12 cellular contexts compared by ENCODE assay signal in the genomic region with DNA sequence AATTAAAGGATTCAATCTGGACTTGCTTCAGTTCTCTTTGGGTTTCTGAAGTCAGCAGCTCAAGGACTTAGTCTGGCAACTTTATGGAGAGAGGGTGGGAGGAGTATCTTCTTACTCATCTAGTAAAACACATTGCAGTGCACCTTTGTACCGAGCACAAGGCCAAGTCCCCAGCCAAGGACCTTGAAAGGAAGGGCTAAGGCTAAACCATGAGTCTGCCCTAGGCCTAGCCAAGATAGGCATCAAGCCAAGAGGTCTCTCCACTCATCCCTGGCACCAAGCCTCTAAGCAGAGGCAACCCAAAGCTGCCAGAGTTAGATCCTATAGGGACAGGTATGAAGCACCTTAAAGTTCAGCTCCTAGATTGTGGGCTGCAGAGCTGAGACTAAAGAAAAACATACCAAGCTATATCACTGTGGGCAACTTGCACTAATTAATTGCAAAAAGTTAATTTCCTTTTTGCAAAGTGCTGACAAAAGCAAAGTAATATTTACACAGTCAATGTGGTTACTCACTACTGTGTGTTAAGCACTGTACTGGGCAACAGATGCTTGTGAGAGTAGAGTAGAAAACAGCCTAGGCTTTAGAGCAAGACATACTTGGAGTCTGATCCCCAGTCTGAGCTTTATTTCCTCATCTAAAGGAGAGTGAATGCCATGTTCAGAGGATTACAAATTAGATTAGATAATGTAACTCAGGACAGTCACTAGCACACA. TPM values are rescaled to one million over a fixed set of nuclear protein-coding genes. Genes with fewer than 3 reads are reported as not detected.
DNase-seq lines count a peak whose midpoint lies in the region; ATAC-seq, FAIRE-seq and TF ChIP-seq lines count a peak whose summit lies in the region.
"Had no signal": no experiment of that assay in that cellular context is flagged by ENCODE, and none has a peak within 500 bp of the region (broad histone marks: within the 10 kb centered on the region; RNA-seq: fewer than 3 reads in every experiment).

No MANE protein-coding gene starts in this region.

- peaks cover 3 to 4% of the 10 kb centered on the region in 2 donors for H3K4me1 ChIP-seq in kidney (ENCODE audit: control insufficient read depth in 1 of 2, insufficient read depth in 1 of 2, low read depth in 1 of 2, low read length in 2 of 2)
- no peaks in the 10 kb centered on the region for H3K4me1 ChIP-seq in aorta (ENCODE audit: control insufficient read depth in 1 of 2, insufficient read depth in 2 of 2, low read length in 2 of 2)

- H3K36me3 ChIP-seq in kidney (ENCODE audit: control insufficient read depth in 1 of 2, insufficient read depth in 2 of 2, low read length in 2 of 2) (peaks cover 5 to 11% of the 10 kb centered on the region in 2 donors), aorta (ENCODE audit: control insufficient read depth in 1 of 2, insufficient read depth in 2 of 2, low read length in 1 of 2) (peaks cover 0 to 2% of the 10 kb centered on the region in 2 donors)

- peaks cover 9 to 16% (median 11%) of the 10 kb centered on the region in 3 donors for H3K36me3 Mint-ChIP-seq in immature natural killer cell

- H3K9me3 ChIP-seq in kidney (ENCODE audit: control insufficient read depth in 1 of 2, low read length in 2 of 2) (no peaks in the 10 kb centered on the region), aorta (ENCODE audit: control insufficient read depth, low read length) (no peaks in the 10 kb centered on the region)
- H3K9me3 ChIP-seq: SJSA1, vagina had no signal

- intact Hi-C loops in left cardiac atrium (cut with DNase I) = no loop called here
- intact Hi-C loops in Right ventricle myocardium inferior (cut with DNase I) = no loop called here
- intact Hi-C loops in kidney (cut with DNase I) = no loop called here
- intact Hi-C loops in aorta (cut with DNase I) = no loop called here

- FAIRE-seq in kidney (lab: Jason Lieb, UNC) = no peak
- FAIRE-seq: GM12892 had no signal

- no peak overlapping the region for H3K4me3 Mint-ChIP-seq in immature natural killer cell
- no peak overlapping the region for H3K4me3 Mint-ChIP-seq in stimulated activated naive CD8-positive, alpha-beta T cell treated with anti-CD3 and anti-CD28 coated beads, Interleukin-15, amount 100 ng/mL, for 72 hours

- in situ Hi-C loops in G401 (cut with HindIII; ENCODE audit: low sequenced_read_pairs) = no loop called here

- H3K27ac Mint-ChIP-seq in immature natural killer cell = no peak overlapping the region
- H3K27ac Mint-ChIP-seq in stimulated activated naive CD8-positive, alpha-beta T cell treated with anti-CD3 and anti-CD28 coated beads, Interleukin-15, amount 100 ng/mL, for 72 hours = no peak overlapping the region

- no peak overlapping the region for H3K9ac ChIP-seq in kidney (ENCODE audit: low read length in 2 of 2)

- DNase-seq in left cardiac atrium (no peak), Right ventricle myocardium inferior (ENCODE audit: missing footprints) (no peak), kidney (no peak), aorta (no peak), immature natural killer cell (no peak), G401 (ENCODE audit: low spot score) (no peak)
- DNase-seq in stimulated activated naive CD8-positive, alpha-beta T cell treated with anti-CD3 and anti-CD28 coated beads, Interleukin-15, amount 100 ng/mL, for 72 hours = no peak
- DNase-seq: brain microvascular endothelial cell had no signal

- H3K27me3 ChIP-seq in aorta (ENCODE audit: control insufficient read depth in 1 of 2, insufficient read depth in 2 of 2, low read length in 1 of 2) = no peaks in the 10 kb centered on the region
- H3K27me3 ChIP-seq: brain microvascular endothelial cell, SJSA1, vagina had no signal

- H3K4me1 Mint-ChIP-seq in immature natural killer cell = peaks cover 0 to 6% of the 10 kb centered on the region in 2 donors
- H3K4me1 Mint-ChIP-seq in stimulated activated naive CD8-positive, alpha-beta T cell treated with anti-CD3 and anti-CD28 coated beads, Interleukin-15, amount 100 ng/mL, for 72 hours = peaks cover 20% of the 10 kb centered on the region

- H3K27me3 Mint-ChIP-seq in immature natural killer cell (ENCODE audit: low read depth in 3 of 3) = no peaks in the 10 kb centered on the region
- no peaks in the 10 kb centered on the region for H3K27me3 Mint-ChIP-seq in stimulated activated naive CD8-positive, alpha-beta T cell treated with anti-CD3 and anti-CD28 coated beads, Interleukin-15, amount 100 ng/mL, for 72 hours

- TF ChIP-seq CTCF in kidney (IDR thresholded peaks at IDR 0.05; ENCODE audit: borderline replicate concordance, extremely low read depth, insufficient read depth) = no peak

- ATAC-seq in left cardiac atrium = peak; percentile 43 to 56
- ATAC-seq in Right ventricle myocardium inferior = no peak
- peak; percentile 4; the same call in 2 of the 3 replicates for ATAC-seq in SK-N-SH treated with all-trans-retinoic acid at 6 μM for 48 hours
- peak; percentile 33 for ATAC-seq in aorta (ENCODE audit: low FRiP score)
- ATAC-seq in stimulated activated naive CD8-positive, alpha-beta T cell treated with anti-CD3 and anti-CD28 coated beads, Interleukin-15, amount 100 ng/mL, for 72 hours = no peak

- H3K27ac ChIP-seq in kidney (ENCODE audit: low read depth in 2 of 2, low read length in 2 of 2) (peak overlapping the region; percentile 52 to 63), aorta (ENCODE audit: low read depth in 1 of 2, low read length in 2 of 2) (peak overlapping the region in 1 of 2 donors; percentile 33)
- H3K27ac ChIP-seq: brain microvascular endothelial cell, SJSA1, vagina had no signal

- 59 to 80% methylated on average over 1 of the region's 1 CpG for WGBS in aorta, 2 donors

- H3K4me3 ChIP-seq in kidney (ENCODE audit: low read length in 2 of 2) = no peak overlapping the region
- H3K4me3 ChIP-seq in aorta (ENCODE audit: low read length in 2 of 2) = no peak overlapping the region
- H3K4me3 ChIP-seq: SJSA1, vagina had no signal

- H3K9me3 Mint-ChIP-seq in immature natural killer cell = no peaks in the 10 kb centered on the region
- H3K9me3 Mint-ChIP-seq in stimulated activated naive CD8-positive, alpha-beta T cell treated with anti-CD3 and anti-CD28 coated beads, Interleukin-15, amount 100 ng/mL, for 72 hours = no peaks in the 10 kb centered on the region

TF ChIP-seq in SK-N-SH treated with all-trans-retinoic acid at 6 μM for 48 hours, 23 proteins besides CTCF, POLR2A, EP300 and RAD21:
- no peak for TF ChIP-seq CSDC2 (CRISPR knock-in tag; IDR thresholded peaks at IDR 0.05)
- TF ChIP-seq TCF4 (CRISPR knock-in tag; IDR thresholded peaks at IDR 0.05; ENCODE audit: borderline replicate concordance) = no peak
- no peak for TF ChIP-seq ZNF70 (CRISPR knock-in tag; IDR thresholded peaks at IDR 0.05)
- no peak for TF ChIP-seq ZNF8 (CRISPR knock-in tag; IDR thresholded peaks at IDR 0.05)
- TF ChIP-seq ZC3H10 (CRISPR knock-in tag; IDR thresholded peaks at IDR 0.05) = no peak
- TF ChIP-seq POU6F1 (CRISPR knock-in tag; IDR thresholded peaks at IDR 0.05; ENCODE audit: borderline replicate concordance, low read depth) = no peak
- TF ChIP-seq ZFP30 (CRISPR knock-in tag; IDR thresholded peaks at IDR 0.05) = no peak
- TF ChIP-seq ESRRG (CRISPR knock-in tag; IDR thresholded peaks at IDR 0.05) = no peak

RNA-seq across cellular contexts. Expression of gene COA4, which starts 7.3 kb away (rescaled TPM):
- total RNA-seq in left cardiac atrium (10 to 100 TPM; 60.3 to 65.3 TPM), Right ventricle myocardium inferior (51.2 TPM), kidney (64.7 TPM), aorta (10 to 100 TPM; 34.1 to 39.1 TPM)
- polyA plus RNA-seq in kidney (ENCODE audit: insufficient read depth, low read depth, low replicate concordance) (177 TPM), aorta (10 to 100 TPM; 56.4 to 77.0 TPM), immature natural killer cell (10 to 100 TPM; 52.4 to 62.3 (median 57.0) TPM)
- total RNA-seq in G401 (2014; rRNA removed; shearing (Covaris generic)) = 112 and 125 TPM in 2 replicates

RNA-seq across cellular contexts. Expression of gene PAAF1, which starts 7.4 kb away (rescaled TPM):
- total RNA-seq in left cardiac atrium (10 to 100 TPM; 15.4 to 19.9 TPM), Right ventricle myocardium inferior (10.7 TPM), kidney (18.2 TPM), aorta (10 to 100 TPM; 13.9 to 18.6 TPM)
- polyA plus RNA-seq in kidney (ENCODE audit: insufficient read depth, low read depth, low replicate concordance) (31.4 TPM), aorta (10 to 100 TPM; 14.9 to 23.9 TPM), immature natural killer cell (10 to 100 TPM; 10.7 to 21.5 (median 14.0) TPM)
- total RNA-seq in G401 (2014; rRNA removed; shearing (Covaris generic)) = 13.5 and 16.6 TPM in 2 replicates

Comparison
In these comparisons a context has a peak if more than half of its experiments do, and no peak if none do; other contexts are left out.
1. ATAC-seq: peak in left cardiac atrium (2 of 2), SK-N-SH treated with all-trans-retinoic acid at 6 μM for 48 hours (single experiment) and aorta (single experiment); none in Right ventricle myocardium inferior (single experiment) and stimulated activated naive CD8-positive, alpha-beta T cell treated with anti-CD3 and anti-CD28 coated beads, Interleukin-15, amount 100 ng/mL, for 72 hours (single experiment).